In the genomic region with DNA sequence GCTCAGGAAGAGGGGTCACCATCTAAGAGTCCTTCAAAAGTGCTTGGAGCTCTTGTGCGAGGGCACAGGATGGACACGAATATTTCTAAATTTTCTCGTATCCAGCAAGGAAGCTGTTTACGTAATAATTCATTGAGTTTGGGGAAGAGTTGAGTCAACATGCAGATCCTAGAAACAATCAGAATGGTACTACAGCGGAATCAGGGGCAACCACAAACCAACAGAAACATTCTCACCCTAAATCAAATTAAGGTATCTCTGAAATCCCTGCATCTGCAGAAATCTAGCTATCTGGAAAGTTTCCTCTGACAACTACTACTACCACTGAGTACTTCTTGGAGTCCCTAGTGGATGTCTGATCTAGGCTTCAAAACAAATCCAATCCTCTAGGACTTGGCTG, we compare ENCODE assay signal across 29 cellular contexts.
"Had no signal": no experiment of that assay in that cellular context is flagged by ENCODE, and none has a peak within 500 bp of the region (broad histone marks: within the 10 kb centered on the region; RNA-seq: fewer than 3 reads in every experiment).

No MANE protein-coding gene starts in this region.

- H3K4me3 Mint-ChIP-seq: activated B cell treated with CpG ODN at 0.5 μM for 24 hours; activated CD4-positive, alpha-beta memory T cell treated with anti-CD3 and anti-CD28 coated beads for 36 hours; activated CD4-positive, alpha-beta T cell treated with anti-CD3 and anti-CD28 coated beads, Interleukin-2, amount 10 ng/mL, durations not matched to agents 7 days and 5 days; activated naive CD4-positive, alpha-beta T cell treated with anti-CD3 and anti-CD28 coated beads, Interleukin-2, amount 10 ng/mL, durations not matched to agents 7 days and 5 days; activated naive CD8-positive, alpha-beta T cell treated with anti-CD3 and anti-CD28 coated beads, Interleukin-2, amount 10 ng/mL, durations not matched to agents 7 days and 5 days; activated T-cell treated with anti-CD3 and anti-CD28 coated beads, Interleukin-2, amount 50 U/mL, for 4 hours; T-cell had no signal

- H3K9ac ChIP-seq: KMS-11 had no signal

- H3K36me3 Mint-ChIP-seq: activated naive CD4-positive, alpha-beta T cell treated with anti-CD3 and anti-CD28 coated beads, Interleukin-2, amount 10 ng/mL, durations not matched to agents 7 days and 5 days had no signal

- DNase-seq: activated B cell treated with CpG ODN at 0.5 μM for 24 hours; activated CD4-positive, alpha-beta memory T cell treated with anti-CD3 and anti-CD28 coated beads for 36 hours; activated CD4-positive, alpha-beta T cell treated with anti-CD3 and anti-CD28 coated beads, Interleukin-2, amount 10 ng/mL, durations not matched to agents 7 days and 5 days; activated CD8-positive, alpha-beta memory T cell treated with anti-CD3 and anti-CD28 coated beads for 24 hours; activated gamma-delta T cell; activated naive CD4-positive, alpha-beta T cell treated with anti-CD3 and anti-CD28 coated beads, Interleukin-2, amount 10 ng/mL, durations not matched to agents 7 days and 5 days; activated naive CD8-positive, alpha-beta T cell treated with anti-CD3 and anti-CD28 coated beads, Interleukin-2, amount 10 ng/mL, durations not matched to agents 7 days and 5 days; activated T-cell treated with anti-CD3 and anti-CD28 coated beads, Interleukin-2, amount 50 U/mL, for 4 hours; amniotic stem cell; central memory CD4-positive, alpha-beta T cell; MV-4-11; NCI-H1092 treated with DMSO at 0.1 percent for 48 hours; NCI-H1417 treated with DMSO at 0.1 percent for 48 hours; NCI-H1694 treated with DMSO at 0.1 percent for 48 hours; NCI-H2029 treated with DMSO at 0.1 percent for 48 hours; NCI-H345; NCI-H510A treated with DMSO at 0.1 percent for 48 hours; NCI-H69; NK-92 treated with Interleukin-12 subunit alpha and Interleukin-12 subunit beta, amount 100 ng/mL, for 24 hours; OCI-M1; RPMI8226; T-cell; T-helper 2 cell; T1000 had no signal

- H3K4me2 ChIP-seq: KMS-11 had no signal

- ATAC-seq: activated T-cell treated with anti-CD3 and anti-CD28 coated beads, Interleukin-2, amount 50 U/mL, for 4 hours; Panc1; Right ventricle myocardium inferior; T-cell had no signal

- H3K9me3 Mint-ChIP-seq: activated B cell treated with CpG ODN at 0.5 μM for 24 hours; activated CD4-positive, alpha-beta memory T cell treated with anti-CD3 and anti-CD28 coated beads for 36 hours; activated T-cell treated with anti-CD3 and anti-CD28 coated beads, Interleukin-2, amount 50 U/mL, for 4 hours had no signal

- H3K27ac ChIP-seq: KMS-11, SK-N-MC had no signal

- H3K4me3 ChIP-seq: MG63, SK-N-MC had no signal

- H3K27me3 ChIP-seq: MG63 had no signal

- H3K27ac Mint-ChIP-seq: activated B cell treated with CpG ODN at 0.5 μM for 24 hours; activated CD4-positive, alpha-beta memory T cell treated with anti-CD3 and anti-CD28 coated beads for 36 hours; activated CD4-positive, alpha-beta T cell treated with anti-CD3 and anti-CD28 coated beads, Interleukin-2, amount 10 ng/mL, durations not matched to agents 7 days and 5 days; activated naive CD4-positive, alpha-beta T cell treated with anti-CD3 and anti-CD28 coated beads, Interleukin-2, amount 10 ng/mL, durations not matched to agents 7 days and 5 days; activated naive CD8-positive, alpha-beta T cell treated with anti-CD3 and anti-CD28 coated beads, Interleukin-2, amount 10 ng/mL, durations not matched to agents 7 days and 5 days; T-cell had no signal

- H3K4me1 Mint-ChIP-seq: activated B cell treated with CpG ODN at 0.5 μM for 24 hours had no signal
